In genomic region chr1:10903826-10904225, GRCh38 we compare ENCODE assay signal across 15 cellular contexts.
DNase-seq lines count a peak whose midpoint lies in the region; ATAC-seq, FAIRE-seq and TF ChIP-seq lines count a peak whose summit lies in the region.
"Had no signal": no experiment of that assay in that cellular context is flagged by ENCODE, and none has a peak within 500 bp of the region (broad histone marks: within the 10 kb centered on the region; RNA-seq: fewer than 3 reads in every experiment).

No MANE protein-coding gene starts in this region.

- no peak overlapping the region for H3K56ac ChIP-seq in H1 (replicated peaks; ENCODE audit: insufficient read length, low read depth, low read length)

- CTCF ChIA-PET in H1 (lab: Charles Lee; ENCODE audit: partially characterized antibody): interaction anchor here (0.7 to 1.5 kb wide), 5 partner anchors 16 to 218 kb away, joined by 4 to 6 read pairs (median 5); no protein-coding TSS in a partner anchor

- H3K4me3 ChIP-seq in Loucy (ENCODE audit: low read length, poor library complexity, severe bottlenecking) (no peak overlapping the region), H1 (ENCODE audit: extremely low read depth in 1 of 4, insufficient read depth in 2 of 4, low read depth in 3 of 4, low read length in 4 of 4) (no peak overlapping the region)
- H3K4me3 ChIP-seq: MG63, neural progenitor cell, SJCRH30 had no signal

- no peaks in the 10 kb centered on the region for H4K20me1 ChIP-seq in Loucy (ENCODE audit: insufficient read depth, low read length, poor library complexity, severe bottlenecking)
- H4K20me1 ChIP-seq in H1 (replicated peaks in 1 of 2; ENCODE audit: control insufficient read depth in 1 of 2, insufficient read depth in 2 of 2, low read length in 2 of 2): no peaks in the 10 kb centered on the region

- TF ChIP-seq RAD21 in H1 (IDR thresholded peaks at IDR 0.05 in 1 of 2, conservative IDR thresholded peaks at IDR 0.05 in 1 of 2; ENCODE audit: low read depth in 2 of 2, low read length in 2 of 2): no peak

- H2BK20ac ChIP-seq in H1 (ENCODE audit: low read length): no peak overlapping the region

- no peaks in the 10 kb centered on the region for H3K23me2 ChIP-seq in H1 (ENCODE audit: low read depth, low read length)

- peaks cover 4% of the 10 kb centered on the region; the same call in 1 of the 2 replicates for H3K79me1 ChIP-seq in H1 (ENCODE audit: low read depth, low read length)

- H2AFZ ChIP-seq in Loucy (ENCODE audit: low read length) (no peak overlapping the region), H1 (ENCODE audit: low read length) (no peak overlapping the region)
- H2AFZ ChIP-seq: neural progenitor cell had no signal

- no peak for TF ChIP-seq EP300 in H1 (IDR thresholded peaks at IDR 0.05; ENCODE audit: borderline replicate concordance in 1 of 2, low read depth in 2 of 2, low read length in 2 of 2)

- peak; percentile 26 for DNase-seq in Right ventricle myocardium inferior (ENCODE audit: missing footprints)
- no peak for DNase-seq in left ventricle myocardium superior
- no peak for DNase-seq in H1 (ENCODE audit: low read depth in 1 of 2, low spot score in 2 of 2)
- peak; percentile 4 for DNase-seq in urothelium cell line (ENCODE audit: low spot score)
- DNase-seq in DMS53 (lab: John Stamatoyannopoulos, UW): no peak
- DNase-seq: activated gamma-delta T cell, glutamatergic neuron, MG63, NCI-H1694 treated with DMSO at 0.1 percent for 48 hours, SJCRH30 had no signal

- no peak overlapping the region for H2BK12ac ChIP-seq in H1 (ENCODE audit: low read depth, low read length)

- no peaks in the 10 kb centered on the region for H3K9me2 ChIP-seq in Loucy (replicated peaks; ENCODE audit: low read depth, low read length)

- POLR2A ChIA-PET in H1 (lab: Charles Lee; ENCODE audit: partially characterized antibody): interaction anchor here (1.2 kb wide), 1 partner anchor 10 kb away, joined by 3 read pairs; no protein-coding TSS in a partner anchor

- no peak overlapping the region for H3K14ac ChIP-seq in H1 (ENCODE audit: insufficient read length)

- no peak overlapping the region for H3K4ac ChIP-seq in H1 (replicated peaks; ENCODE audit: insufficient read length, low read depth, low read length)

- intact Hi-C loops in Right ventricle myocardium inferior (cut with DNase I) (no loop called here), left ventricle myocardium superior (cut with micrococcal nuclease) (no loop called here)

- H2AK5ac ChIP-seq in H1 (ENCODE audit: low read depth, low read length): 0 out of 2 replicates have a peak overlapping the region, but pooled peaks have one; percentile 53

- no peaks in the 10 kb centered on the region for H3F3A ChIP-seq in Loucy (ENCODE audit: low read depth)

- 0 out of 2 replicates have a peak overlapping the region, but pooled peaks have one; percentile 33 for H2BK15ac ChIP-seq in H1 (ENCODE audit: low read length)

- H3K27me3 ChIP-seq in Loucy (ENCODE audit: insufficient read depth, low read length, poor library complexity, severe bottlenecking): no peaks in the 10 kb centered on the region
- H3K27me3 ChIP-seq in H1 (replicated peaks in 1 of 4; ENCODE audit: control insufficient read depth in 3 of 4, extremely low read depth in 1 of 4, insufficient read depth in 3 of 4, low read length in 3 of 4): no peaks in the 10 kb centered on the region
- H3K27me3 ChIP-seq: MG63, neural progenitor cell had no signal

- WGBS in H1 (ENCODE audit: extremely low coverage in 1 of 2, insufficient coverage in 1 of 2, insufficient read length in 1 of 2, insufficient replicate concordance in 2 of 2, low coverage in 1 of 2, low lambda C conversion rate in 2 of 2, missing lambda C conversion rate in 1 of 2), 2 experiments: 93% methylated on average over 8 of the region's 9 CpGs; no CpG with 5 or more reads in 1 of the 2 experiments

- TF ChIP-seq CTCF in Loucy (conservative IDR thresholded peaks at IDR 0.05; ENCODE audit: low read length) (no peak), H1 (IDR thresholded peaks at IDR 0.05; ENCODE audit: control extremely low read depth in 1 of 3, insufficient read depth in 1 of 3, low read depth in 1 of 3, low read length in 3 of 3) (no peak)

- H3K9ac ChIP-seq in Loucy (ENCODE audit: low read depth, low read length, poor library complexity, severe bottlenecking) (no peak overlapping the region), H1 (replicated peaks in 1 of 4; ENCODE audit: extremely low read depth in 1 of 4, low read depth in 3 of 4, low read length in 3 of 4) (no peak overlapping the region)
- H3K9ac ChIP-seq: neural progenitor cell had no signal

- peak overlapping the region; percentile 80; the same call in 1 of the 2 replicates for H4K8ac ChIP-seq in H1 (ENCODE audit: extremely low read depth, insufficient read depth, low read length)

- no peak overlapping the region for H4K5ac ChIP-seq in H1 (ENCODE audit: insufficient read length, low read depth, low read length)

- no peak for ATAC-seq in Right ventricle myocardium inferior
- ATAC-seq in left ventricle myocardium superior: no peak
- no peak for ATAC-seq in GM18868 (IDR thresholded peaks at IDR 0.05; ENCODE audit: unreplicated experiment)
- ATAC-seq: esophagus mucosa, HepG2 had no signal

- no peak overlapping the region for H3K23ac ChIP-seq in H1 (ENCODE audit: insufficient read length)

- H3K4me2 ChIP-seq in Loucy (ENCODE audit: low read depth, low read length, poor library complexity, severe bottlenecking) (peak overlapping the region; percentile 37), H1 (ENCODE audit: insufficient read depth in 1 of 2, low read depth in 2 of 2, low read length in 2 of 2) (no peak overlapping the region)
- H3K4me2 ChIP-seq: neural progenitor cell had no signal

- H3K79me2 ChIP-seq in Loucy (ENCODE audit: insufficient read depth, low read length): no peaks in the 10 kb centered on the region
- H3K79me2 ChIP-seq in H1 (ENCODE audit: control insufficient read depth in 1 of 2, insufficient read depth in 2 of 2, low read length in 2 of 2): no peaks in the 10 kb centered on the region

- no peak overlapping the region for H3K27ac ChIP-seq in H1 (ENCODE audit: low read depth, low read length)
- H3K27ac ChIP-seq: neural progenitor cell, SJCRH30 had no signal

- no peaks in the 10 kb centered on the region for H3K36me3 ChIP-seq in Loucy (ENCODE audit: insufficient read depth, low read length)
- no peaks in the 10 kb centered on the region for H3K36me3 ChIP-seq in H1 (ENCODE audit: control insufficient read depth in 2 of 4, insufficient read depth in 4 of 4, low read length in 3 of 4)
- H3K36me3 ChIP-seq: MG63, neural progenitor cell, SJCRH30 had no signal

- H3K4me1 ChIP-seq in Loucy (ENCODE audit: insufficient read depth, low read length, poor library complexity, severe bottlenecking): peaks cover 43% of the 10 kb centered on the region
- H3K4me1 ChIP-seq in H1 (replicated peaks in 1 of 4; ENCODE audit: control insufficient read depth in 3 of 4, insufficient read depth in 4 of 4, low read length in 3 of 4): peaks cover 0 to 35% (median 29%) of the 10 kb centered on the region in 4 experiments; a peak in 6 of 7 replicates

- no peak for TF ChIP-seq POLR2A in H1 (IDR thresholded peaks at IDR 0.05; ENCODE audit: control extremely low read depth in 1 of 2, low read depth in 2 of 2, low read length in 2 of 2)

- 0 out of 2 replicates have a peak overlapping the region, but pooled peaks have one; percentile 44 for H2BK5ac ChIP-seq in H1 (ENCODE audit: low read depth, low read length)

- H3K18ac ChIP-seq in H1 (ENCODE audit: extremely low read depth, low read length): no peak overlapping the region

- no peak for FAIRE-seq in H1 (lab: Jason Lieb, UNC)
- FAIRE-seq in urothelium cell line (lab: Jason Lieb, UNC): no peak
- FAIRE-seq: HepG2 had no signal

- H2BK120ac ChIP-seq in H1 (replicated peaks; ENCODE audit: low read depth, low read length): no peak overlapping the region

- no peak overlapping the region for H4K91ac ChIP-seq in H1 (replicated peaks; ENCODE audit: insufficient read length, low read length)

- H3K9me3 ChIP-seq in Loucy (ENCODE audit: insufficient read depth, low read depth, low read length): no peaks in the 10 kb centered on the region
- H3K9me3 ChIP-seq in H1 (ENCODE audit: insufficient read depth in 2 of 2, low read depth in 1 of 2, low read length in 1 of 2): no peaks in the 10 kb centered on the region
- H3K9me3 ChIP-seq: MG63, SJCRH30 had no signal

TF ChIP-seq in H1, 55 proteins besides CTCF, POLR2A, EP300 and RAD21 (continues in another document):
- TF ChIP-seq SIX5 (IDR thresholded peaks at IDR 0.05; ENCODE audit: low read depth, low read length) (no peak), HDAC6 (IDR thresholded peaks at IDR 0.05; ENCODE audit: low read depth, low read length) (no peak), TCF12 (IDR thresholded peaks at IDR 0.05; ENCODE audit: low read depth, low read length) (no peak), HDAC2 (IDR thresholded peaks at IDR 0.05; ENCODE audit: borderline replicate concordance in 1 of 2, low read depth in 2 of 2, low read length in 2 of 2) (no peak)

Comparison
In these comparisons a context has a peak if more than half of its experiments do, and no peak if none do; other contexts are left out.
1. DNase-seq: peak in Right ventricle myocardium inferior (single experiment) and urothelium cell line (single experiment); none in left ventricle myocardium superior (single experiment), H1 (0 of 2) and DMS53 (single experiment).